In the genomic region with DNA sequence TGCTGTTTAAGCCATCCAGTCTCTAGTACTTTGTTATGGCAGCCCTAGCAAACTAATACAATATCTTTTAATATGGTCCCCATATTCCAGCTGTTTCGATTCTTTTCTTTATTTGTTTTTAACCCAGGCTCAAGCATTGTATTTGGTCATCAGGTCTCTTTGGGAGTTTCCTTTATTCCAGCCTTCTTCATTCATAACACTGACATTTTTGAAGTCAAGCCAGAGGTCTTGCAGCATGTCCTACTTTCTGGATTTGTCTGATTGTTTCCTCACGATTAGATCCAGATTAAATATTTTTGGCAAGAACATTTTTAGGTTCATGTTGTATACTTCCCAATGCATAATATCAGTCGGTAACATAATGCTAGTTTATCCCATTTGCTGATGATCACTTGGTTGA, we compare ENCODE assay signal across 1 cellular context.
TF ChIP-seq lines count a peak whose summit lies in the region.

No MANE protein-coding gene starts in this region.

TF ChIP-seq in endothelial cell of umbilical vein, 7 proteins besides CTCF, POLR2A, EP300 and RAD21 (continued from another document):
- TF ChIP-seq, protein P1, sequence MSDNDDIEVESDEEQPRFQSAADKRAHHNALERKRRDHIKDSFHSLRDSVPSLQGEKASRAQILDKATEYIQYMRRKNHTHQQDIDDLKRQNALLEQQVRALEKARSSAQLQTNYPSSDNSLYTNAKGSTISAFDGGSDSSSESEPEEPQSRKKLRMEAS (IDR thresholded peaks at IDR 0.05; ENCODE audit: insufficient read depth, insufficient read length), result no peak
- TF ChIP-seq EZH2 (IDR thresholded peaks at IDR 0.05; ENCODE audit: borderline replicate concordance, low read depth, low read length, severe bottlenecking) (no peak), JUN (IDR thresholded peaks at IDR 0.05; ENCODE audit: borderline replicate concordance, insufficient read depth, insufficient read length, low read depth) (no peak), MYC (IDR thresholded peaks at IDR 0.05; ENCODE audit: low read depth, low read length) (no peak), POLR2AphosphoS5 (IDR thresholded peaks at IDR 0.05; ENCODE audit: insufficient read depth, low read depth, low read length) (no peak)
TF ChIP-seq in endothelial cell of umbilical vein: peak in this region for 0.
